25 cellular contexts compared by ENCODE assay signal in genomic region chr15:101452572-101452971, GRCh38. TPM values are rescaled to one million over a fixed set of nuclear protein-coding genes. Genes with fewer than 3 reads are reported as not detected.
DNase-seq lines count a peak whose midpoint lies in the region; ATAC-seq and TF ChIP-seq lines count a peak whose summit lies in the region.
"Had no signal": no experiment of that assay in that cellular context is flagged by ENCODE, and none has a peak within 500 bp of the region (broad histone marks: within the 10 kb centered on the region; RNA-seq: fewer than 3 reads in every experiment).

No MANE protein-coding gene starts in this region.

- H3K4me3 ChIP-seq in left ventricle myocardium inferior (no peak overlapping the region), right atrium auricular region (no peak overlapping the region), fibroblast of villous mesenchyme (ENCODE audit: low read depth, low read length) (no peak overlapping the region), neural progenitor cell (no peak overlapping the region)
- H3K4me3 ChIP-seq: A549, breast epithelium, lower lobe of right lung, skin epidermis, thoracic aorta, vagina had no signal

- H3K27me3 ChIP-seq in left ventricle myocardium inferior (ENCODE audit: low read depth) = no peaks in the 10 kb centered on the region
- H3K27me3 ChIP-seq in right atrium auricular region = no peaks in the 10 kb centered on the region
- H3K27me3 ChIP-seq in neural progenitor cell = no peaks in the 10 kb centered on the region
- H3K27me3 ChIP-seq: breast epithelium, vagina had no signal

- no peaks in the 10 kb centered on the region for H4K20me1 ChIP-seq in neural progenitor cell (ENCODE audit: low read depth)

- H3K27ac ChIP-seq in left ventricle myocardium inferior (replicated peaks) (peak overlapping the region; percentile 75), right atrium auricular region (peak overlapping the region in 1 of 2 donors; percentile 51), neural progenitor cell (no peak overlapping the region)
- H3K27ac ChIP-seq: A549, breast epithelium, lower lobe of right lung, skin epidermis, vagina had no signal

- no peaks in the 10 kb centered on the region for H3K36me3 Mint-ChIP-seq in neural progenitor cell
- no peaks in the 10 kb centered on the region for H3K36me3 Mint-ChIP-seq in activated naive CD4-positive, alpha-beta T cell treated with anti-CD3 and anti-CD28 coated beads, Interleukin-2, amount 50 U/mL, for 72 hours
- H3K36me3 Mint-ChIP-seq: activated naive CD8-positive, alpha-beta T cell; naive thymus-derived CD4-positive, alpha-beta T cell had no signal

- peaks cover 49% of the 10 kb centered on the region for H3K4me1 Mint-ChIP-seq in neural progenitor cell

- ATAC-seq in activated naive CD4-positive, alpha-beta T cell treated with anti-CD3 and anti-CD28 coated beads, Interleukin-2, amount 50 U/mL, for 72 hours = no peak
- ATAC-seq: A549; lower lobe of right lung; naive thymus-derived CD4-positive, alpha-beta T cell had no signal

- H3F3A ChIP-seq in neural progenitor cell (ENCODE audit: low read depth) = no peaks in the 10 kb centered on the region

- no peak overlapping the region for H3K9ac ChIP-seq in neural progenitor cell

- no peak overlapping the region for H2AFZ ChIP-seq in neural progenitor cell (replicated peaks)

- peak overlapping the region; percentile 7 for H3K27ac Mint-ChIP-seq in neural progenitor cell
- H3K27ac Mint-ChIP-seq in activated naive CD4-positive, alpha-beta T cell treated with anti-CD3 and anti-CD28 coated beads, Interleukin-2, amount 50 U/mL, for 72 hours = no peak overlapping the region
- H3K27ac Mint-ChIP-seq: activated naive CD8-positive, alpha-beta T cell; stimulated activated naive CD8-positive, alpha-beta T cell treated with anti-CD3 and anti-CD28 coated beads, Interleukin-15, Interleukin-2, amounts not matched to agents 100 ng/mL and 50 ng/mL, for 24 hours had no signal

- H3K27me3 Mint-ChIP-seq in neural progenitor cell (ENCODE audit: insufficient read depth, low read depth) = peaks cover 2% of the 10 kb centered on the region

- H3K4me3 Mint-ChIP-seq in neural progenitor cell = no peak overlapping the region
- H3K4me3 Mint-ChIP-seq: activated naive CD8-positive, alpha-beta T cell; naive thymus-derived CD4-positive, alpha-beta T cell; stimulated activated naive CD8-positive, alpha-beta T cell treated with anti-CD3 and anti-CD28 coated beads, Interleukin-15, Interleukin-2, amounts not matched to agents 100 ng/mL and 50 ng/mL, for 24 hours had no signal

- H3K79me2 ChIP-seq in neural progenitor cell (ENCODE audit: low read depth) = no peaks in the 10 kb centered on the region

- DNase-seq in left ventricle myocardium inferior (no peak), right atrium auricular region (ENCODE audit: low spot score) (no peak), fibroblast of villous mesenchyme (ENCODE audit: low read depth) (peak; percentile 35), neural progenitor cell (ENCODE audit: low spot score) (no peak), NCI-H526 (lab: John Stamatoyannopoulos, UW) (no peak), CD1c-positive myeloid dendritic cell (ENCODE audit: extremely low spot score) (no peak), hepatic stellate cell (ENCODE audit: low spot score) (no peak)
- no peak for DNase-seq in activated naive CD4-positive, alpha-beta T cell treated with anti-CD3 and anti-CD28 coated beads, Interleukin-2, amount 50 U/mL, for 72 hours (ENCODE audit: low spot score in 2 of 2)
- DNase-seq: activated CD4-positive, alpha-beta T cell treated with anti-CD3 and anti-CD28 coated beads for 4 hours; activated CD8-positive, alpha-beta memory T cell treated with anti-CD3 and anti-CD28 coated beads for 24 hours; anterior cingulate cortex; lower lobe of right lung; naive thymus-derived CD4-positive, alpha-beta T cell; NCI-H748 treated with DMSO at 0.1 percent for 48 hours; occipital lobe; SIG-M5; stimulated activated CD4-positive, alpha-beta T cell treated with anti-CD3 and anti-CD28 coated beads, Interleukin-2, amount 100 ng/mL, for 24 hours; T-helper 9 cell had no signal

- H3K9me3 Mint-ChIP-seq in neural progenitor cell = no peaks in the 10 kb centered on the region
- H3K9me3 Mint-ChIP-seq in activated naive CD4-positive, alpha-beta T cell treated with anti-CD3 and anti-CD28 coated beads, Interleukin-2, amount 50 U/mL, for 72 hours = no peaks in the 10 kb centered on the region
- H3K9me3 Mint-ChIP-seq: stimulated activated naive CD8-positive, alpha-beta T cell treated with anti-CD3 and anti-CD28 coated beads, Interleukin-15, Interleukin-2, amounts not matched to agents 100 ng/mL and 50 ng/mL, for 24 hours had no signal

- H3K4me2 ChIP-seq in neural progenitor cell = no peak overlapping the region
- H3K4me2 ChIP-seq: A549 had no signal

- intact Hi-C loops in left ventricle myocardium inferior (cut with micrococcal nuclease) = no loop called here

- H3K4me1 ChIP-seq in left ventricle myocardium inferior (peaks cover 74% of the 10 kb centered on the region), right atrium auricular region (peaks cover 0 to 39% of the 10 kb centered on the region in 2 donors), neural progenitor cell (peaks cover 14% of the 10 kb centered on the region)
- H3K4me1 ChIP-seq: breast epithelium had no signal

- no peaks in the 10 kb centered on the region for H3K36me3 ChIP-seq in left ventricle myocardium inferior
- no peaks in the 10 kb centered on the region for H3K36me3 ChIP-seq in right atrium auricular region
- H3K36me3 ChIP-seq in neural progenitor cell = no peaks in the 10 kb centered on the region
- H3K36me3 ChIP-seq: breast epithelium, lower lobe of right lung, thoracic aorta, vagina had no signal

- TF ChIP-seq CTCF in left ventricle myocardium inferior (IDR thresholded peaks at IDR 0.05; ENCODE audit: borderline replicate concordance) = no peak
- no peak for TF ChIP-seq CTCF in right atrium auricular region (IDR thresholded peaks at IDR 0.05)
- no peak for TF ChIP-seq CTCF in fibroblast of villous mesenchyme (IDR thresholded peaks at IDR 0.05; ENCODE audit: insufficient read depth, low read depth, low read length)
- no peak for TF ChIP-seq CTCF in neural progenitor cell (IDR thresholded peaks at IDR 0.05)

- H3K9me3 ChIP-seq in left ventricle myocardium inferior (replicated peaks) (no peaks in the 10 kb centered on the region), right atrium auricular region (no peaks in the 10 kb centered on the region), neural progenitor cell (ENCODE audit: low read depth) (no peaks in the 10 kb centered on the region)
- H3K9me3 ChIP-seq: A549, breast epithelium, lower lobe of right lung, thoracic aorta, vagina had no signal

RNA-seq across cellular contexts. Expression of gene PCSK6, which starts 36.9 kb away (rescaled TPM):
- total RNA-seq in left ventricle myocardium inferior (28.6 TPM), right atrium auricular region (10 to 100 TPM; 14.4 to 19.9 TPM), fibroblast of villous mesenchyme (7.7 and 10.4 TPM in 2 replicates), neural progenitor cell (ENCODE audit: low replicate concordance) (1.9 and 2.2 TPM in 2 replicates)
- total RNA-seq in activated naive CD4-positive, alpha-beta T cell treated with anti-CD3 and anti-CD28 coated beads, Interleukin-2, amount 50 U/mL, for 72 hours = 1 to 10 TPM in 1 of 2 donors, under 1 TPM in 1; 0.61 to 2.1 TPM
